ENCODE assay signal across 1 cellular context in the genomic region with DNA sequence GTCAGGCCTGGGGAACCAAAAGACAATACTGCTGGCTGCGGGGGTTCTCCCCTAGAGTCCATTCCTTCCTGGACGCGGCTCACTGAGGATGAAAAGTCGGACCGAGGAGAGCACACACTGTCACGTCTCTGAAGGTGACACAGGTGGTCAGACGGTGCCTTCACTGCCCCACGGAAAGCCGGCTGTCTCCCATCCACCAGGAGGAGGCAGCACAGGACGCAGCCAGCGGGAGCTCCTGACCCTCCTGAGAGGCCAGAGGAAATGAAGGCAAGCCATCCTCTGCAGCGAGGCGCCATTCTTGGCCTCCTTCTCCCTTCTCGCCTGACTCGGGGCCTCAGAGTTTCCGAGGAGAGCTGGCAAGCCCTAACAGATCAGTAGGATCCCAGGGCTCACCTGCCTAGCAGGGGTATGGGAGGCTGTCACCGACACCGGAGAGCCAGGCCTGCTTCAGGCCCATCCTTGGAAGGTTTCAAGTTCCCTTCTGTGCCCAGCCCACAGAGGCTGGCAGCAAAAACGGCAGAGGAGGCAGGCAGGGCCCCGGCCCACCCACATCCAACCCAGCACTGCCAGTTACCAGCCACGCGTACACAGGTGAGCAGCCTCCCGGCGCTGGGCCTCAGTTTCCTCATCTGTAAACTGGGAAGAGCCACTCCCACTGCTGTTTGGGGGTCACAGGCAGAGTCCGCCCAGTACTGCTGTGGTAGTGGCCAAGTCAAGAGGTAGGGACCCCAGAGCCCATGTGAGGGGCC.
TF ChIP-seq lines count a peak whose summit lies in the region.

No MANE protein-coding gene starts in this region.

TF ChIP-seq in IMR-90, 13 proteins besides CTCF, POLR2A, EP300 and RAD21:
- TF ChIP-seq CHD1 (IDR thresholded peaks at IDR 0.05; ENCODE audit: low read depth, low read length) (no peak), MAFK (IDR thresholded peaks at IDR 0.05; ENCODE audit: low read depth, low read length) (no peak), NFE2L2 (IDR thresholded peaks at IDR 0.05; ENCODE audit: low read depth, low read length) (no peak), CEBPB (IDR thresholded peaks at IDR 0.05; ENCODE audit: low read depth, low read length) (no peak), RFX5 (IDR thresholded peaks at IDR 0.05; ENCODE audit: low read depth, low read length) (no peak), MXI1 (IDR thresholded peaks at IDR 0.05; ENCODE audit: borderline replicate concordance, low read depth, low read length) (no peak), MAZ (IDR thresholded peaks at IDR 0.05; ENCODE audit: borderline replicate concordance, low read depth, low read length) (no peak), SMC3 (IDR thresholded peaks at IDR 0.05; ENCODE audit: low read depth, low read length) (no peak), BHLHE40 (IDR thresholded peaks at IDR 0.05; ENCODE audit: low read depth, low read length) (no peak), RCOR1 (IDR thresholded peaks at IDR 0.05; ENCODE audit: insufficient replicate concordance, low read length) (no peak), FOS (IDR thresholded peaks at IDR 0.05; ENCODE audit: low read depth, low read length) (no peak)
- TF ChIP-seq, protein P1, sequence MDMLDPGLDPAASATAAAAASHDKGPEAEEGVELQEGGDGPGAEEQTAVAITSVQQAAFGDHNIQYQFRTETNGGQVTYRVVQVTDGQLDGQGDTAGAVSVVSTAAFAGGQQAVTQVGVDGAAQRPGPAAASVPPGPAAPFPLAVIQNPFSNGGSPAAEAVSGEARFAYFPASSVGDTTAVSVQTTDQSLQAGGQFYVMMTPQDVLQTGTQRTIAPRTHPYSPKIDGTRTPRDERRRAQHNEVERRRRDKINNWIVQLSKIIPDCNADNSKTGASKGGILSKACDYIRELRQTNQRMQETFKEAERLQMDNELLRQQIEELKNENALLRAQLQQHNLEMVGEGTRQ (IDR thresholded peaks at IDR 0.05; ENCODE audit: low read depth, low read length), result no peak
- TF ChIP-seq, protein P2, sequence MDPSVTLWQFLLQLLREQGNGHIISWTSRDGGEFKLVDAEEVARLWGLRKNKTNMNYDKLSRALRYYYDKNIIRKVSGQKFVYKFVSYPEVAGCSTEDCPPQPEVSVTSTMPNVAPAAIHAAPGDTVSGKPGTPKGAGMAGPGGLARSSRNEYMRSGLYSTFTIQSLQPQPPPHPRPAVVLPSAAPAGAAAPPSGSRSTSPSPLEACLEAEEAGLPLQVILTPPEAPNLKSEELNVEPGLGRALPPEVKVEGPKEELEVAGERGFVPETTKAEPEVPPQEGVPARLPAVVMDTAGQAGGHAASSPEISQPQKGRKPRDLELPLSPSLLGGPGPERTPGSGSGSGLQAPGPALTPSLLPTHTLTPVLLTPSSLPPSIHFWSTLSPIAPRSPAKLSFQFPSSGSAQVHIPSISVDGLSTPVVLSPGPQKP (IDR thresholded peaks at IDR 0.05; ENCODE audit: borderline replicate concordance, low read depth, low read length), result no peak
